8 cellular contexts compared by ENCODE assay signal in genomic region chr5:4981612-4982011, GRCh38.
"Had no signal": no experiment of that assay in that cellular context is flagged by ENCODE, and none has a peak within 500 bp of the region (broad histone marks: within the 10 kb centered on the region; RNA-seq: fewer than 3 reads in every experiment).

No MANE protein-coding gene starts in this region.

- H3K4me3 ChIP-seq: GM12878 had no signal

- FAIRE-seq: G401.6, GM12891, GM12892, GM18507, GM19239 had no signal

- ATAC-seq: GM12878 had no signal

- DNase-seq: GDM1, GF-D8 had no signal
